In the genomic region with DNA sequence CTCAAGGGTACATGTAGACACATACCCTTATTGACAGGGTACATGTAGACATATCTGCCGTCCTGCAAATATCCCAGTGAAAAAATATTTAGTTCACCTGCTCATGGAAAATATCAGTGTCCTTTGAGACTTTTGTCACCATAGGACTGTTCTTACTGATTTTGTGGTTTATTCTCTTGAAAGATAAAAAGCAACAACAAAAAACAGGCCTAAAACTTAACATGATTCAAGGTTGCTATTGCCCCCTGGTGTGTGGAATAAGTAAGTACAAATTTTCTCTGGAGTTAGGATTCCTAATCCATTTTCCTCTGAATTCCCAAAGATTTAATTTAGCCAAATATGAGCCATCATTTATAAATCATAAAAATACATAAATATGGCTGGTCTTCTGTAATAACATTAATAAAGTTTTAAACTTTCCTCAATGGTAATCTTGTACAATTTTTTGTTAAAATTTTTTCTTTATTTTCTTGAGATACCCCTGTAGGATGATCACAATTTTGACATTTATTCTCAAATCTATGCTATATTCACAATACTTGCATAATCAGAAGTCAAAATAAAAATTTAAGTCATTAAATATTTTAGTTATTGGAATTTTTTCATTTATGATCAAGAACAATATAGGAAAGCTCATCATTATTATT, we compare ENCODE assay signal across 1 cellular context.
TF ChIP-seq lines count a peak whose summit lies in the region.

No MANE protein-coding gene starts in this region.

TF ChIP-seq in IMR-90, 13 proteins besides CTCF, POLR2A, EP300 and RAD21 (continued from another document):
- TF ChIP-seq BHLHE40 (IDR thresholded peaks at IDR 0.05; ENCODE audit: low read depth, low read length), result no peak
- no peak for TF ChIP-seq CEBPB (IDR thresholded peaks at IDR 0.05; ENCODE audit: low read depth, low read length)
- no peak for TF ChIP-seq NFE2L2 (IDR thresholded peaks at IDR 0.05; ENCODE audit: low read depth, low read length)
- TF ChIP-seq, protein P1, sequence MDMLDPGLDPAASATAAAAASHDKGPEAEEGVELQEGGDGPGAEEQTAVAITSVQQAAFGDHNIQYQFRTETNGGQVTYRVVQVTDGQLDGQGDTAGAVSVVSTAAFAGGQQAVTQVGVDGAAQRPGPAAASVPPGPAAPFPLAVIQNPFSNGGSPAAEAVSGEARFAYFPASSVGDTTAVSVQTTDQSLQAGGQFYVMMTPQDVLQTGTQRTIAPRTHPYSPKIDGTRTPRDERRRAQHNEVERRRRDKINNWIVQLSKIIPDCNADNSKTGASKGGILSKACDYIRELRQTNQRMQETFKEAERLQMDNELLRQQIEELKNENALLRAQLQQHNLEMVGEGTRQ (IDR thresholded peaks at IDR 0.05; ENCODE audit: low read depth, low read length), result no peak
- TF ChIP-seq MAZ (IDR thresholded peaks at IDR 0.05; ENCODE audit: borderline replicate concordance, low read depth, low read length), result no peak
- TF ChIP-seq SMC3 (IDR thresholded peaks at IDR 0.05; ENCODE audit: low read depth, low read length), result no peak
- TF ChIP-seq RFX5 (IDR thresholded peaks at IDR 0.05; ENCODE audit: low read depth, low read length), result no peak
- TF ChIP-seq MXI1 (IDR thresholded peaks at IDR 0.05; ENCODE audit: borderline replicate concordance, low read depth, low read length), result no peak
